Comparison of ENCODE assay signal across 9 cellular contexts in the genomic region with DNA sequence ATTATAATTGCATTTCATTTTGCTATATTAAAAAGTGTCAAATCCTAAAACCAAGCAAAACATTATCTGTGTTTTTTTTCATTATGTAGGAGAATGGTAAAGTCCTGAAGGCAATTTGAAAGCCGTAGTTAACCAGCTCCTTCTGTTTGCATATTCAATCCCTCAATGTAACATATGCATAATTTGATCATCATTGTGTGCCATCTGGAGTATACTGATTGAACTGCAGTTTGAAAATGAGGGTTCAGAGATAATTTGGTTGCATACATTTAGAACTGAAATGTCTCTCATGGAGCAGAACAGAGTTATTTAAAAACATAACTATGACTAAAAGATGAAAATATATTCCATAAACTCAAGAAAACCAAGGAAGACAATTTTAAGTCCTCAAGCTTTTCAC.
DNase-seq lines count a peak whose midpoint lies in the region; ATAC-seq and TF ChIP-seq lines count a peak whose summit lies in the region.
"Had no signal": no experiment of that assay in that cellular context is flagged by ENCODE, and none has a peak within 500 bp of the region (broad histone marks: within the 10 kb centered on the region; RNA-seq: fewer than 3 reads in every experiment).

No MANE protein-coding gene starts in this region.

- no peaks in the 10 kb centered on the region for H3K4me1 ChIP-seq in left lung
- H3K4me1 ChIP-seq: SJSA1 had no signal

- TF ChIP-seq CTCF in AG09319 (IDR thresholded peaks at IDR 0.05; ENCODE audit: low read depth, low read length): peak; percentile 50
- TF ChIP-seq CTCF in fibroblast of villous mesenchyme (IDR thresholded peaks at IDR 0.05; ENCODE audit: insufficient read depth, low read depth, low read length): peak; percentile 35
- peak in 1 of 2 donors; percentile 20 for TF ChIP-seq CTCF in left lung (IDR thresholded peaks at IDR 0.05)

- no peaks in the 10 kb centered on the region for H3K27me3 ChIP-seq in left lung
- H3K27me3 ChIP-seq: SJSA1 had no signal

- no peaks in the 10 kb centered on the region for H3K27me3 Mint-ChIP-seq in activated T-helper 17 cell treated with anti-CD3 and anti-CD28 coated beads, Interleukin-2, amount 50 U/mL, for 72 hours

- H3K4me3 ChIP-seq in fibroblast of villous mesenchyme (ENCODE audit: low read depth, low read length) (no peak overlapping the region), left lung (no peak overlapping the region)
- H3K4me3 ChIP-seq: SJSA1 had no signal

- H3K4me1 Mint-ChIP-seq in activated T-helper 17 cell treated with anti-CD3 and anti-CD28 coated beads, Interleukin-2, amount 50 U/mL, for 72 hours: no peaks in the 10 kb centered on the region

- DNase-seq in AG09319 (ENCODE audit: extremely low read depth, low read depth) (no peak), NCI-H526 treated with DMSO at 0.1 percent for 48 hours (lab: John Stamatoyannopoulos, UW) (peak; percentile 28), fibroblast of villous mesenchyme (ENCODE audit: low read depth) (peak; percentile 5), foreskin melanocyte (no peak), left lung (no peak)
- no peak for DNase-seq in stimulated activated CD4-positive, alpha-beta T cell treated with anti-CD3 and anti-CD28 coated beads, Interleukin-15, amount 100 ng/mL, for 24 hours

- H3K36me3 ChIP-seq in left lung: no peaks in the 10 kb centered on the region
- H3K36me3 ChIP-seq: SJSA1 had no signal

- no peak overlapping the region for H3K4me3 Mint-ChIP-seq in activated T-helper 17 cell treated with anti-CD3 and anti-CD28 coated beads, Interleukin-2, amount 50 U/mL, for 72 hours

- peaks cover 4% of the 10 kb centered on the region for H3K9me3 Mint-ChIP-seq in activated T-helper 17 cell treated with anti-CD3 and anti-CD28 coated beads, Interleukin-2, amount 50 U/mL, for 72 hours

- H3K27ac ChIP-seq in left lung: no peak overlapping the region
- H3K27ac ChIP-seq: SJSA1 had no signal

- intact Hi-C loops in left lung (cut with DNase I): no loop called here

- no peaks in the 10 kb centered on the region for H3K36me3 Mint-ChIP-seq in activated T-helper 17 cell treated with anti-CD3 and anti-CD28 coated beads, Interleukin-2, amount 50 U/mL, for 72 hours (ENCODE audit: low read depth)

- no peak overlapping the region for H3K27ac Mint-ChIP-seq in activated T-helper 17 cell treated with anti-CD3 and anti-CD28 coated beads, Interleukin-2, amount 50 U/mL, for 72 hours

- H3K9me3 ChIP-seq in left lung: no peaks in the 10 kb centered on the region
- H3K9me3 ChIP-seq: SJSA1 had no signal

- ATAC-seq in GM21786 (IDR thresholded peaks at IDR 0.05; ENCODE audit: unreplicated experiment) (peak; percentile 72), left lung (no peak)
- no peak for ATAC-seq in activated T-helper 17 cell treated with anti-CD3 and anti-CD28 coated beads, Interleukin-2, amount 50 U/mL, for 72 hours (replicated peaks)

Comparison
In these comparisons a context has a peak if more than half of its experiments do, and no peak if none do; other contexts are left out.
1. DNase-seq: peak in NCI-H526 treated with DMSO at 0.1 percent for 48 hours (single experiment) and fibroblast of villous mesenchyme (single experiment); none in AG09319 (single experiment), foreskin melanocyte (single experiment), stimulated activated CD4-positive, alpha-beta T cell treated with anti-CD3 and anti-CD28 coated beads, Interleukin-15, amount 100 ng/mL, for 24 hours (single experiment) and left lung (0 of 2).